ENCODE assay signal across 22 cellular contexts in genomic region chr1:199205740-199206139, GRCh38.
"Had no signal": no experiment of that assay in that cellular context is flagged by ENCODE, and none has a peak within 500 bp of the region (broad histone marks: within the 10 kb centered on the region; RNA-seq: fewer than 3 reads in every experiment).

No MANE protein-coding gene starts in this region.

- DNase-seq: activated CD4-positive, alpha-beta T cell treated with anti-CD3 and anti-CD28 coated beads, Interleukin-2, amount 10 ng/mL, durations not matched to agents 7 days and 5 days; activated CD4-positive, CD25-positive, alpha-beta regulatory T cell treated with anti-CD3 and anti-CD28 coated beads, Interleukin-2, amount 50 U/mL, for 72 hours; activated CD8-positive, alpha-beta memory T cell treated with anti-CD3 and anti-CD28 coated beads, Interleukin-2, amount 10 ng/mL, durations not matched to agents 7 days and 5 days; activated CD8-positive, alpha-beta T cell treated with anti-CD3 and anti-CD28 coated beads for 36 hours; activated effector memory CD4-positive, alpha-beta T cell treated with anti-CD3 and anti-CD28 coated beads, Interleukin-2, amount 50 U/mL, for 16 hours; activated naive CD4-positive, alpha-beta T cell treated with anti-CD3 and anti-CD28 coated beads, Interleukin-2, amount 50 U/mL, for 16 hours; activated naive CD8-positive, alpha-beta T cell treated with anti-CD3 and anti-CD28 coated beads, Interleukin-2, amount 50 U/mL, for 24 hours; activated T-cell treated with anti-CD3 and anti-CD28 coated beads for 4 hours; caudate nucleus; dorsolateral prefrontal cortex; effector memory CD8-positive, alpha-beta T cell; naive thymus-derived CD8-positive, alpha-beta T cell; stimulated activated CD4-positive, alpha-beta T cell treated with anti-CD3 and anti-CD28 coated beads, Interleukin-12 subunit alpha, Interleukin-12 subunit beta, amount 100 ng/mL, for 4 hours; stimulated activated CD4-positive, alpha-beta T cell treated with anti-CD3 and anti-CD28 coated beads, Interleukin-4, amount 100 ng/mL, for 4 hours; stimulated activated naive CD8-positive, alpha-beta T cell treated with anti-CD3 and anti-CD28 coated beads, Interleukin-15, amount 100 ng/mL, for 72 hours; T-helper 1 cell; tibial artery; WERI-Rb-1 had no signal

- FAIRE-seq: keratinocyte, TTC549 had no signal

- ATAC-seq: activated CD8-positive, alpha-beta memory T cell treated with anti-CD3 and anti-CD28 coated beads, Interleukin-2, amount 10 ng/mL, durations not matched to agents 7 days and 5 days; activated CD8-positive, alpha-beta T cell treated with anti-CD3 and anti-CD28 coated beads for 36 hours; activated naive CD8-positive, alpha-beta T cell treated with anti-CD3 and anti-CD28 coated beads, Interleukin-2, amount 50 U/mL, for 24 hours; effector memory CD8-positive, alpha-beta T cell; left lobe of liver; naive thymus-derived CD8-positive, alpha-beta T cell; stimulated activated naive CD8-positive, alpha-beta T cell treated with anti-CD3 and anti-CD28 coated beads, Interleukin-15, amount 100 ng/mL, for 72 hours had no signal

- H3K4me3 ChIP-seq: dorsolateral prefrontal cortex, lung, tibial artery had no signal
